In genomic region chr18:3254725-3255124, GRCh38 we compare ENCODE assay signal across 14 cellular contexts. TPM values are rescaled to one million over a fixed set of nuclear protein-coding genes. Genes with fewer than 3 reads are reported as not detected.
DNase-seq lines count a peak whose midpoint lies in the region; ATAC-seq and TF ChIP-seq lines count a peak whose summit lies in the region.
"Had no signal": no experiment of that assay in that cellular context is flagged by ENCODE, and none has a peak within 500 bp of the region (broad histone marks: within the 10 kb centered on the region; RNA-seq: fewer than 3 reads in every experiment).

No MANE protein-coding gene starts in this region.

- peaks cover 85% of the 10 kb centered on the region for H3K4me1 Mint-ChIP-seq in activated CD8-positive, alpha-beta T cell treated with anti-CD3 and anti-CD28 coated beads for 36 hours (ENCODE audit: low read depth)
- H3K4me1 Mint-ChIP-seq in activated CD8-positive, alpha-beta T cell treated with anti-CD3 and anti-CD28 coated beads, Interleukin-2, amount 10 ng/mL, durations not matched to agents 7 days and 5 days (ENCODE audit: low read depth): peaks cover 85% of the 10 kb centered on the region

- BruUV-seq in PC-3 (replicated peaks; lab: Mats Ljungman, UMichigan): no TSS peak

- H2AFZ ChIP-seq in PC-3 (ENCODE audit: low read length): no peak overlapping the region

- H3K27me3 ChIP-seq in PC-3 (ENCODE audit: low read length): no peaks in the 10 kb centered on the region
- H3K27me3 ChIP-seq in skeletal muscle tissue (ENCODE audit: control insufficient read depth in 3 of 3, insufficient read depth in 3 of 3, low read length in 3 of 3): no peaks in the 10 kb centered on the region
- H3K27me3 ChIP-seq: testis had no signal

- CTCF ChIA-PET in activated CD8-positive, alpha-beta T cell treated with anti-CD3 and anti-CD28 coated beads for 36 hours (lab: Charles Lee): interaction anchor here (1.0 to 2.3 kb wide), 2 partner anchors 278 to 411 kb away, joined by 3 to 8 read pairs; no protein-coding TSS in a partner anchor
- CTCF ChIA-PET in activated CD8-positive, alpha-beta T cell treated with anti-CD3 and anti-CD28 coated beads, Interleukin-2, amount 10 ng/mL, durations not matched to agents 7 days and 5 days (lab: Charles Lee): interaction anchor here (0.9 kb wide), 1 partner anchor 192 kb away, joined by 3 read pairs; no protein-coding TSS in a partner anchor
- CTCF ChIA-PET in PC-3 (lab: Charles Lee): interaction anchor here (0.6 kb wide), 1 partner anchor 339 kb away, joined by 5 read pairs; no protein-coding TSS in a partner anchor

- no peaks in the 10 kb centered on the region for H3K9me2 ChIP-seq in PC-3 (replicated peaks; ENCODE audit: low read length)

- TF ChIP-seq CTCF in activated CD8-positive, alpha-beta T cell treated with anti-CD3 and anti-CD28 coated beads for 36 hours (IDR thresholded peaks at IDR 0.05): no peak
- no peak for TF ChIP-seq CTCF in PC-3 (conservative IDR thresholded peaks at IDR 0.05; ENCODE audit: low read depth, low read length)

- H3K9me3 Mint-ChIP-seq in activated CD8-positive, alpha-beta T cell treated with anti-CD3 and anti-CD28 coated beads for 36 hours: no peaks in the 10 kb centered on the region
- no peaks in the 10 kb centered on the region for H3K9me3 Mint-ChIP-seq in activated CD8-positive, alpha-beta T cell treated with anti-CD3 and anti-CD28 coated beads, Interleukin-2, amount 10 ng/mL, durations not matched to agents 7 days and 5 days (ENCODE audit: insufficient read depth)
- H3K9me3 Mint-ChIP-seq: brain, nephron had no signal

- peaks cover 8% of the 10 kb centered on the region for H3F3A ChIP-seq in PC-3 (ENCODE audit: low read length, unreplicated experiment)

- POLR2A ChIA-PET in activated CD8-positive, alpha-beta T cell treated with anti-CD3 and anti-CD28 coated beads for 36 hours (lab: Charles Lee): no interaction called here
- POLR2A ChIA-PET in activated CD8-positive, alpha-beta T cell treated with anti-CD3 and anti-CD28 coated beads, Interleukin-2, amount 10 ng/mL, durations not matched to agents 7 days and 5 days (lab: Charles Lee): interaction anchor here (1.2 to 2.9 kb wide), 2 partner anchors 7 to 193 kb away, joined by 5 to 10 read pairs; partner anchors contain the start of gene MYL12A
- POLR2A ChIA-PET in PC-3 (lab: Charles Lee; ENCODE audit: unreplicated experiment): interaction anchor here (0.5 kb wide), 1 partner anchor 8 kb away, joined by 5 read pairs; no protein-coding TSS in a partner anchor

- intact Hi-C loops in activated CD8-positive, alpha-beta T cell treated with anti-CD3 and anti-CD28 coated beads for 36 hours (cut with micrococcal nuclease): no loop called here
- intact Hi-C loops in PC-3 (cut with micrococcal nuclease): no loop called here

- H3K36me3 ChIP-seq in PC-3 (ENCODE audit: low read depth, low read length) (peaks cover 47% of the 10 kb centered on the region), skeletal muscle tissue (ENCODE audit: control insufficient read depth in 3 of 3, insufficient read depth in 3 of 3, low read length in 3 of 3) (peaks cover 39 to 62% (median 45%) of the 10 kb centered on the region in 3 donors)

- H3K9ac ChIP-seq in PC-3 (ENCODE audit: low read length) (no peak overlapping the region), skeletal muscle tissue (ENCODE audit: low read depth in 1 of 3, low read length in 3 of 3) (peak overlapping the region in 2 of 3 donors; percentile 68 to 74)

- peak overlapping the region; percentile 73 for H3K27ac Mint-ChIP-seq in activated CD8-positive, alpha-beta T cell treated with anti-CD3 and anti-CD28 coated beads for 36 hours
- no peak overlapping the region for H3K27ac Mint-ChIP-seq in activated CD8-positive, alpha-beta T cell treated with anti-CD3 and anti-CD28 coated beads, Interleukin-2, amount 10 ng/mL, durations not matched to agents 7 days and 5 days

- no peaks in the 10 kb centered on the region for H4K20me1 ChIP-seq in PC-3 (ENCODE audit: low read length)

- H3K4me1 ChIP-seq in PC-3 (ENCODE audit: insufficient read depth, low read length) (peaks cover 60% of the 10 kb centered on the region), skeletal muscle tissue (ENCODE audit: control insufficient read depth in 3 of 3, insufficient read depth in 3 of 3, low read length in 3 of 3) (peaks cover 17 to 70% (median 39%) of the 10 kb centered on the region in 3 donors)

- no peak overlapping the region for H3K4me3 Mint-ChIP-seq in activated CD8-positive, alpha-beta T cell treated with anti-CD3 and anti-CD28 coated beads for 36 hours
- no peak overlapping the region for H3K4me3 Mint-ChIP-seq in activated CD8-positive, alpha-beta T cell treated with anti-CD3 and anti-CD28 coated beads, Interleukin-2, amount 10 ng/mL, durations not matched to agents 7 days and 5 days
- H3K4me3 Mint-ChIP-seq: nephron had no signal

- H3K9me3 ChIP-seq in PC-3 (ENCODE audit: low read length): no peaks in the 10 kb centered on the region
- H3K9me3 ChIP-seq in skeletal muscle tissue (ENCODE audit: control insufficient read depth in 3 of 3, low read length in 3 of 3): no peaks in the 10 kb centered on the region
- H3K9me3 ChIP-seq: testis had no signal

- H3K27me3 Mint-ChIP-seq in activated CD8-positive, alpha-beta T cell treated with anti-CD3 and anti-CD28 coated beads for 36 hours: no peaks in the 10 kb centered on the region
- no peaks in the 10 kb centered on the region for H3K27me3 Mint-ChIP-seq in activated CD8-positive, alpha-beta T cell treated with anti-CD3 and anti-CD28 coated beads, Interleukin-2, amount 10 ng/mL, durations not matched to agents 7 days and 5 days (ENCODE audit: low read depth)
- H3K27me3 Mint-ChIP-seq: brain had no signal

- no peak overlapping the region for H3K4me2 ChIP-seq in PC-3 (ENCODE audit: low read length)

- no peak for ATAC-seq in activated CD8-positive, alpha-beta T cell treated with anti-CD3 and anti-CD28 coated beads for 36 hours
- no peak for ATAC-seq in activated CD8-positive, alpha-beta T cell treated with anti-CD3 and anti-CD28 coated beads, Interleukin-2, amount 10 ng/mL, durations not matched to agents 7 days and 5 days
- ATAC-seq in PC-3 (no peak), GM21825 (IDR thresholded peaks at IDR 0.05; ENCODE audit: unreplicated experiment) (no peak)

- H3K27ac ChIP-seq in PC-3 (ENCODE audit: low read length): peak overlapping the region; percentile 98
- peak overlapping the region; percentile 97 for H3K27ac ChIP-seq in epithelial cell of prostate
- H3K27ac ChIP-seq in skeletal muscle tissue (ENCODE audit: low read depth, low read length): peak overlapping the region; percentile 99
- H3K27ac ChIP-seq: testis had no signal

- no peak overlapping the region for H3K4me3 ChIP-seq in PC-3 (ENCODE audit: low read length)
- H3K4me3 ChIP-seq in skeletal muscle tissue (ENCODE audit: low read length in 3 of 3): peak overlapping the region; percentile 57 to 70 (median 66)
- H3K4me3 ChIP-seq: skin epidermis, testis had no signal

- H3K36me3 Mint-ChIP-seq in activated CD8-positive, alpha-beta T cell treated with anti-CD3 and anti-CD28 coated beads for 36 hours (ENCODE audit: low read depth): peaks cover 67% of the 10 kb centered on the region
- peaks cover 93% of the 10 kb centered on the region for H3K36me3 Mint-ChIP-seq in activated CD8-positive, alpha-beta T cell treated with anti-CD3 and anti-CD28 coated beads, Interleukin-2, amount 10 ng/mL, durations not matched to agents 7 days and 5 days (ENCODE audit: low read depth)

- peaks cover 70% of the 10 kb centered on the region for H3K79me2 ChIP-seq in PC-3 (ENCODE audit: low read length)

- DNase-seq in activated CD8-positive, alpha-beta T cell treated with anti-CD3 and anti-CD28 coated beads for 36 hours: no peak
- DNase-seq in activated CD8-positive, alpha-beta T cell treated with anti-CD3 and anti-CD28 coated beads, Interleukin-2, amount 10 ng/mL, durations not matched to agents 7 days and 5 days: no peak
- DNase-seq in PC-3 (no peak), epithelial cell of prostate (ENCODE audit: low read depth, low spot score) (no peak), AG08395 (ENCODE audit: low spot score) (no peak), pons (ENCODE audit: low spot score) (no peak)
- DNase-seq: NCI-H2029, SIG-M5, testis had no signal

RNA-seq across cellular contexts. Expression of gene MYL12A, which starts 7.1 kb away (rescaled TPM):
- 100 to 1,000 TPM; 405 to 423 TPM for total RNA-seq in activated CD8-positive, alpha-beta T cell treated with anti-CD3 and anti-CD28 coated beads for 36 hours
- total RNA-seq in activated CD8-positive, alpha-beta T cell treated with anti-CD3 and anti-CD28 coated beads, Interleukin-2, amount 10 ng/mL, durations not matched to agents 7 days and 5 days: 100 to 1,000 TPM; 858 to 901 TPM
- total RNA-seq in PC-3 (2014; rRNA removed) (254 and 329 TPM in 2 replicates), skeletal muscle tissue (694 TPM)

RNA-seq across cellular contexts. Expression of gene MYL12B, which starts 7.2 kb away (rescaled TPM):
- 100 to 1,000 TPM; 243 to 264 TPM for total RNA-seq in activated CD8-positive, alpha-beta T cell treated with anti-CD3 and anti-CD28 coated beads for 36 hours
- total RNA-seq in activated CD8-positive, alpha-beta T cell treated with anti-CD3 and anti-CD28 coated beads, Interleukin-2, amount 10 ng/mL, durations not matched to agents 7 days and 5 days: 100 to 1,000 TPM; 402 to 404 TPM
- total RNA-seq in PC-3 (2014; rRNA removed) (233 and 308 TPM in 2 replicates), skeletal muscle tissue (178 TPM)

RNA-seq across cellular contexts. Expression of gene MYOM1, which starts 35.0 kb away (rescaled TPM):
- total RNA-seq in activated CD8-positive, alpha-beta T cell treated with anti-CD3 and anti-CD28 coated beads for 36 hours: 1 to 10 TPM; 1.0 to 1.3 TPM
- 1 to 10 TPM; 1.3 to 1.5 TPM for total RNA-seq in activated CD8-positive, alpha-beta T cell treated with anti-CD3 and anti-CD28 coated beads, Interleukin-2, amount 10 ng/mL, durations not matched to agents 7 days and 5 days
- total RNA-seq in PC-3 (2014; rRNA removed) (0.07 and 0.12 TPM in 2 replicates), skeletal muscle tissue (661 TPM)

Comparison
In these comparisons a context has a peak if more than half of its experiments do, and no peak if none do; other contexts are left out.
1. RNA of gene MYOM1, which starts 35.0 kb away (total RNA-seq): 661 TPM in skeletal muscle tissue (single experiment); 1.3 to 1.5 TPM in activated CD8-positive, alpha-beta T cell treated with anti-CD3 and anti-CD28 coated beads, Interleukin-2, amount 10 ng/mL, durations not matched to agents 7 days and 5 days, 1.0 to 1.3 TPM in activated CD8-positive, alpha-beta T cell treated with anti-CD3 and anti-CD28 coated beads for 36 hours and 0.07 to 0.12 TPM in PC-3; every median in the first group is over 100 times any median in the second.
2. Peak in every context shown above with its lines, with median percentiles within 50 percentile points of each other: H3K27ac ChIP-seq.